Comparison of ENCODE assay signal across 1 cellular context in genomic region chr11:78469905-78470304, GRCh38.
TF ChIP-seq lines count a peak whose summit lies in the region.

No MANE protein-coding gene starts in this region.

TF ChIP-seq in GM23338, 12 proteins besides CTCF, POLR2A, EP300 and RAD21:
- TF ChIP-seq STAT1 (IDR thresholded peaks at IDR 0.05; ENCODE audit: unreplicated experiment) (no peak), EZH2phosphoT487 (IDR thresholded peaks at IDR 0.05; ENCODE audit: unreplicated experiment) (no peak), EZH2 (IDR thresholded peaks at IDR 0.05; ENCODE audit: low read depth, unreplicated experiment) (no peak), NANOG (IDR thresholded peaks at IDR 0.05; ENCODE audit: borderline replicate concordance) (no peak), ZNF331 (CRISPR knock-in tag; IDR thresholded peaks at IDR 0.05; ENCODE audit: low read depth) (no peak), POLR2AphosphoS5 (IDR thresholded peaks at IDR 0.05; ENCODE audit: low read depth) (no peak), ETS1 (IDR thresholded peaks at IDR 0.05) (no peak), ZNF114 (CRISPR knock-in tag; IDR thresholded peaks at IDR 0.05) (no peak), REST (IDR thresholded peaks at IDR 0.05; ENCODE audit: unreplicated experiment) (no peak), JUNB (IDR thresholded peaks at IDR 0.05; ENCODE audit: unreplicated experiment) (no peak), ZNF462 (CRISPR knock-in tag; IDR thresholded peaks at IDR 0.05) (no peak), CREB1 (CRISPR knock-in tag; IDR thresholded peaks at IDR 0.05; ENCODE audit: low read depth) (no peak)
